Comparison of ENCODE assay signal across 8 cellular contexts in genomic region chr7:97871659-97872024, GRCh38. TPM values are rescaled to one million over a fixed set of nuclear protein-coding genes. Genes with fewer than 3 reads are reported as not detected.
DNase-seq lines count a peak whose midpoint lies in the region; ATAC-seq and TF ChIP-seq lines count a peak whose summit lies in the region.

No MANE protein-coding gene starts in this region.

- H3K27me3 Mint-ChIP-seq in endothelial cell (ENCODE audit: unreplicated experiment): peaks cover 5% of the 10 kb centered on the region
- H3K27me3 Mint-ChIP-seq in natural killer cell treated with Interleukin-12 subunit alpha and Interleukin-12 subunit beta and Interleukin-15 and Interleukin-18, amount 100 ng/mL, for 72 hours: no peaks in the 10 kb centered on the region

- no peak overlapping the region for H3K27ac Mint-ChIP-seq in endothelial cell (ENCODE audit: unreplicated experiment)
- peak overlapping the region; percentile 67 to 85 for H3K27ac Mint-ChIP-seq in natural killer cell treated with Interleukin-12 subunit alpha and Interleukin-12 subunit beta and Interleukin-15 and Interleukin-18, amount 100 ng/mL, for 72 hours

- H3K36me3 Mint-ChIP-seq in endothelial cell (ENCODE audit: low read depth, unreplicated experiment): no peaks in the 10 kb centered on the region
- H3K36me3 Mint-ChIP-seq in natural killer cell treated with Interleukin-12 subunit alpha and Interleukin-12 subunit beta and Interleukin-15 and Interleukin-18, amount 100 ng/mL, for 72 hours: peaks cover 3% of the 10 kb centered on the region

- no peak for TF ChIP-seq CTCF in endothelial cell (IDR thresholded peaks at IDR 0.05; ENCODE audit: unreplicated experiment)

- DNase-seq in NCI-H82 (lab: John Stamatoyannopoulos, UW): peak; percentile 60
- no peak for DNase-seq in NCI-H82 treated with DMSO at 0.1 percent for 48 hours (lab: John Stamatoyannopoulos, UW; ENCODE audit: unreplicated experiment)
- peak in 3 of 5 experiments; percentile 6 to 58 (median 11) for DNase-seq in T-helper 2 cell
- DNase-seq in endothelial cell (ENCODE audit: low spot score): no peak
- no peak for DNase-seq in natural killer cell treated with Interleukin-12 subunit alpha and Interleukin-12 subunit beta and Interleukin-15 and Interleukin-18, amount 100 ng/mL, for 72 hours (ENCODE audit: low spot score)

- ATAC-seq in HG03066 (IDR thresholded peaks at IDR 0.05; ENCODE audit: low read depth, unreplicated experiment) (peak; percentile 26), HG03521 (IDR thresholded peaks at IDR 0.05; ENCODE audit: unreplicated experiment) (no peak), HG03175 (IDR thresholded peaks at IDR 0.05; ENCODE audit: unreplicated experiment) (no peak)
- peak in 1 of 2 donors; percentile 31 for ATAC-seq in natural killer cell treated with Interleukin-12 subunit alpha and Interleukin-12 subunit beta and Interleukin-15 and Interleukin-18, amount 100 ng/mL, for 72 hours

- H3K4me3 Mint-ChIP-seq in endothelial cell (ENCODE audit: unreplicated experiment): peak overlapping the region; percentile 69
- peak overlapping the region; percentile 86 for H3K4me3 Mint-ChIP-seq in natural killer cell treated with Interleukin-12 subunit alpha and Interleukin-12 subunit beta and Interleukin-15 and Interleukin-18, amount 100 ng/mL, for 72 hours

- peaks cover 3% of the 10 kb centered on the region for H3K4me1 Mint-ChIP-seq in endothelial cell (ENCODE audit: unreplicated experiment)
- H3K4me1 Mint-ChIP-seq in natural killer cell treated with Interleukin-12 subunit alpha and Interleukin-12 subunit beta and Interleukin-15 and Interleukin-18, amount 100 ng/mL, for 72 hours (ENCODE audit: low read depth in 2 of 2): peaks cover 12 to 14% of the 10 kb centered on the region in 2 donors

- no peaks in the 10 kb centered on the region for H3K9me3 Mint-ChIP-seq in endothelial cell (ENCODE audit: unreplicated experiment)
- no peaks in the 10 kb centered on the region for H3K9me3 Mint-ChIP-seq in natural killer cell treated with Interleukin-12 subunit alpha and Interleukin-12 subunit beta and Interleukin-15 and Interleukin-18, amount 100 ng/mL, for 72 hours

RNA-seq across cellular contexts. Expression of gene ASNS, which starts 0.6 kb away (rescaled TPM):
- total RNA-seq in endothelial cell (ENCODE audit: unreplicated experiment): 7.1 TPM
- total RNA-seq in natural killer cell treated with Interleukin-12 subunit alpha and Interleukin-12 subunit beta and Interleukin-15 and Interleukin-18, amount 100 ng/mL, for 72 hours: 10 to 100 TPM; 45.0 to 46.7 TPM

Comparison
In these comparisons a context has a peak if more than half of its experiments do, and no peak if none do; other contexts are left out.
1. DNase-seq: peak in NCI-H82 (single experiment) and T-helper 2 cell (3 of 5); none in NCI-H82 treated with DMSO at 0.1 percent for 48 hours (single experiment), endothelial cell (single experiment) and natural killer cell treated with Interleukin-12 subunit alpha and Interleukin-12 subunit beta and Interleukin-15 and Interleukin-18, amount 100 ng/mL, for 72 hours (single experiment).